In the genomic region with DNA sequence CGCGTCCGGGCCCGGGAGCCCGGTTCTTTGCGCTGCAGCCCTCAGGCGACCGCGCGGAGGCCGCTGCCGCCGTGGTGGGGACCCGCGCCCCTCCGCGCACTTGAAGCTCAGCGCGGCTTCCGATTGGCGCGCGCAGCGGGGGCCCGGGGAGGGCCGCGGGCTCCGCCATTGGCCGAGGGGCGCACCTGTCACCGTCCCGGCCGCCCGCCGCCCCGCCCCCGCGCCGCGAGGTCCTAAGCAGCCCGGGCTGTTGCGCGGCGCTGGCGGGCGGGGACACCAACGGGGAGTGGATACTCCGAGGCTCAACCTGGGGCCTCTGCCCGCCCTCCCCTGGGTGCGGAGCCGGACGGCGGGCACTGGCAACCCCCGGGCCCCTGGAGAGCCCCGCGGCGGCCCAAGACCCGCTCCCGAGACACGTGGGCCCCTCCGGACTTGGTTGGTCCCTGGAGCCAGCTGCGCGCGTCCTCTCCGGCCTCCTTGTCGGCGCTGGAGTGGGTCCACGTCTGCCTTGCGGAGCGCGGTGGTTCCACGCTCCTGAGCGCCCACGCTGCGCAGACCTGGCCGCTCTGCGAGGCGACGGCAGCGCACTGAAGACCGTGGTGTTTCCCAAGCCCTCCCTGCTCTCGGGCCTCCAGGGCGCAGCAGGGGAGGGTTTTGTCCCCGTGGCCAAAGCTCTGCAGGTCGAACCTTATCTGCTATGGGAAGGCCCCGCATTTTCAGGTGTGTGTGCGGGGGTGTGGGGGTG, we compare ENCODE assay signal across 8 cellular contexts. TPM values are rescaled to one million over a fixed set of nuclear protein-coding genes. Genes with fewer than 3 reads are reported as not detected.
DNase-seq lines count a peak whose midpoint lies in the region; ATAC-seq lines count a peak whose summit lies in the region.

Gene MNX1, minus strand, starts transcription at position 76 of the 745 bp plus-strand sequence. CDS start 313 bp downstream, outside the sequence.

- WGBS in aorta, 2 donors: 0 to 1% methylated on average over 75 to 87 of the region's 87 CpGs

- no peaks in the 10 kb centered on the region for H3K9me3 ChIP-seq in mucosa of rectum (ENCODE audit: control insufficient read depth in 2 of 2, low read length in 2 of 2)
- no peaks in the 10 kb centered on the region for H3K9me3 ChIP-seq in aorta (ENCODE audit: control insufficient read depth, low read length)

- H3K27ac ChIP-seq in mucosa of rectum (ENCODE audit: low read depth in 2 of 2, low read length in 2 of 2): peak within 1 kb of the TSS; percentile 86 to 89
- no peak within 1 kb of the TSS for H3K27ac ChIP-seq in aorta (ENCODE audit: low read depth in 1 of 2, low read length in 2 of 2)

- H3K9ac ChIP-seq in mucosa of rectum (ENCODE audit: low read depth in 1 of 2, low read length in 2 of 2): peak within 1 kb of the TSS; percentile 75 to 96

- no peak for DNase-seq in activated CD4-positive, CD25-positive, alpha-beta regulatory T cell treated with anti-CD3 and anti-CD28 coated beads, Interleukin-2, amount 50 U/mL, for 72 hours
- DNase-seq in NCI-H1417 (lab: John Stamatoyannopoulos, UW): peak; percentile 96 to 97 (median 96)
- DNase-seq in T-helper 22 cell (ENCODE audit: low read depth): peak; percentile 34
- DNase-seq in ecto neural progenitor cell (ENCODE audit: low spot score): peak; percentile 88
- DNase-seq in aorta: peak in 1 of 2 donors; percentile 76

- H3K4me3 ChIP-seq in mucosa of rectum (ENCODE audit: low read length in 2 of 2) (peak within 1 kb of the TSS; percentile 74 to 84), aorta (ENCODE audit: low read length in 2 of 2) (peak within 1 kb of the TSS; percentile 18 to 45)

- peak; percentile 84 to 86 for ATAC-seq in activated CD4-positive, CD25-positive, alpha-beta regulatory T cell treated with anti-CD3 and anti-CD28 coated beads, Interleukin-2, amount 50 U/mL, for 24 hours
- peak; percentile 72 for ATAC-seq in HG02763 (IDR thresholded peaks at IDR 0.05; ENCODE audit: unreplicated experiment)
- no peak for ATAC-seq in aorta (ENCODE audit: low FRiP score)

- peaks cover 12 to 24% of the 10 kb centered on the region in 2 donors for H3K27me3 ChIP-seq in mucosa of rectum (ENCODE audit: control insufficient read depth in 2 of 2, insufficient read depth in 2 of 2, low read length in 2 of 2)
- H3K27me3 ChIP-seq in aorta (ENCODE audit: control insufficient read depth in 1 of 2, insufficient read depth in 2 of 2, low read length in 1 of 2): peaks cover 0 to 2% of the 10 kb centered on the region in 2 donors

- H3K4me1 ChIP-seq in mucosa of rectum (ENCODE audit: control insufficient read depth in 2 of 2, insufficient read depth in 2 of 2, low read length in 2 of 2) (peaks cover 34 to 43% of the 10 kb centered on the region in 2 donors), aorta (ENCODE audit: control insufficient read depth in 1 of 2, insufficient read depth in 2 of 2, low read length in 2 of 2) (no peaks in the 10 kb centered on the region)

- intact Hi-C loops in aorta (cut with DNase I): no loop called here

- H3K36me3 ChIP-seq in mucosa of rectum (ENCODE audit: control insufficient read depth in 2 of 2, insufficient read depth in 2 of 2, low read length in 2 of 2) (no peaks in the 10 kb centered on the region), aorta (ENCODE audit: control insufficient read depth in 1 of 2, insufficient read depth in 2 of 2, low read length in 1 of 2) (no peaks in the 10 kb centered on the region)

RNA-seq across cellular contexts. Expression of gene MNX1, which starts in this region (rescaled TPM):
- not detected for total RNA-seq in aorta
- polyA plus RNA-seq in aorta: under 1 TPM in 1 of 2 donors, not detected in 1; 0.38 TPM

Comparison
In these comparisons a context has a peak if more than half of its experiments do, and no peak if none do; other contexts are left out.
1. H3K27ac ChIP-seq: peak in mucosa of rectum (2 of 2); none in aorta (0 of 2).